ENCODE assay signal across 1 cellular context in genomic region chr12:12713932-12714275, GRCh38.
TF ChIP-seq lines count a peak whose summit lies in the region.

No MANE protein-coding gene starts in this region.

TF ChIP-seq in endothelial cell of umbilical vein, 7 proteins besides CTCF, POLR2A, EP300 and RAD21:
- TF ChIP-seq JUN (IDR thresholded peaks at IDR 0.05; ENCODE audit: borderline replicate concordance, insufficient read depth, insufficient read length, low read depth) (no peak), GATA2 (IDR thresholded peaks at IDR 0.05; ENCODE audit: insufficient read depth, insufficient read length, low read depth, low read length) (no peak), EZH2 (IDR thresholded peaks at IDR 0.05; ENCODE audit: borderline replicate concordance, low read depth, low read length, severe bottlenecking) (no peak), FOS (IDR thresholded peaks at IDR 0.05; ENCODE audit: borderline replicate concordance, insufficient read depth, low read length) (no peak), POLR2AphosphoS5 (IDR thresholded peaks at IDR 0.05; ENCODE audit: insufficient read depth, low read depth, low read length) (no peak), MYC (IDR thresholded peaks at IDR 0.05; ENCODE audit: low read depth, low read length) (no peak)
- TF ChIP-seq, protein P1, sequence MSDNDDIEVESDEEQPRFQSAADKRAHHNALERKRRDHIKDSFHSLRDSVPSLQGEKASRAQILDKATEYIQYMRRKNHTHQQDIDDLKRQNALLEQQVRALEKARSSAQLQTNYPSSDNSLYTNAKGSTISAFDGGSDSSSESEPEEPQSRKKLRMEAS (IDR thresholded peaks at IDR 0.05; ENCODE audit: insufficient read depth, insufficient read length), result no peak
